In genomic region chr6:33772114-33772830, GRCh38 we compare ENCODE assay signal across 9 cellular contexts. TPM values are rescaled to one million over a fixed set of nuclear protein-coding genes. Genes with fewer than 3 reads are reported as not detected.
DNase-seq lines count a peak whose midpoint lies in the region; ATAC-seq and TF ChIP-seq lines count a peak whose summit lies in the region.
"Had no signal": no experiment of that assay in that cellular context is flagged by ENCODE, and none has a peak within 500 bp of the region (broad histone marks: within the 10 kb centered on the region; RNA-seq: fewer than 3 reads in every experiment).

No MANE protein-coding gene starts in this region.

- H2AK5ac ChIP-seq in mesenchymal stem cell (ENCODE audit: low read length, severe bottlenecking), result peak overlapping the region; percentile 73

- peaks cover 53% of the 10 kb centered on the region for H3K36me3 Mint-ChIP-seq in activated T-cell treated with anti-CD3 and anti-CD28 coated beads, Interleukin-2, amount 50 U/mL, for 24 hours (ENCODE audit: low read depth)
- peaks cover 16% of the 10 kb centered on the region for H3K36me3 Mint-ChIP-seq in chondrocyte (ENCODE audit: low read depth)

- peak overlapping the region in 1 of 2 experiments; percentile 95 for H3K14ac ChIP-seq in mesenchymal stem cell (ENCODE audit: low read length in 2 of 2)

- 65% methylated on average over 24 of the region's 24 CpGs for WGBS in mesenchymal stem cell

- TF ChIP-seq CTCF in chondrocyte (IDR thresholded peaks at IDR 0.05), result no peak
- no peak for TF ChIP-seq CTCF in tibial artery (IDR thresholded peaks at IDR 0.05)

- DNase-seq in activated T-cell treated with anti-CD3 and anti-CD28 coated beads, Interleukin-2, amount 50 U/mL, for 24 hours, result no peak
- DNase-seq in activated T-cell treated with anti-CD3 and anti-CD28 coated beads for 4 hours (no peak), chondrocyte (ENCODE audit: low spot score) (no peak), mesenchymal stem cell (peak; percentile 74), tibial artery (no peak), SHP77 (lab: John Stamatoyannopoulos, UW) (no peak)

- H3K36me3 ChIP-seq in mesenchymal stem cell (ENCODE audit: control insufficient read depth in 1 of 2, insufficient read depth in 2 of 2, low read depth in 1 of 2, low read length in 2 of 2) (peaks cover 50 to 54% of the 10 kb centered on the region in 2 experiments), tibial artery (peaks cover 42 to 53% (median 52%) of the 10 kb centered on the region in 3 donors)

- ATAC-seq in HG03095 (IDR thresholded peaks at IDR 0.05; ENCODE audit: unreplicated experiment) (no peak), GM19455 (IDR thresholded peaks at IDR 0.05; ENCODE audit: unreplicated experiment) (no peak)

- no peak overlapping the region for H3K4me2 ChIP-seq in mesenchymal stem cell (ENCODE audit: low read length, poor library complexity, severe bottlenecking)

- H3K9me3 ChIP-seq in mesenchymal stem cell (ENCODE audit: control insufficient read depth, low read length) (peaks cover 1% of the 10 kb centered on the region), tibial artery (no peaks in the 10 kb centered on the region)

- H2BK15ac ChIP-seq in mesenchymal stem cell (ENCODE audit: low read depth, poor library complexity, severe bottlenecking), result no peak overlapping the region

- peak overlapping the region; percentile 71 for H4K91ac ChIP-seq in mesenchymal stem cell (ENCODE audit: low read length)

- H3K4me3 Mint-ChIP-seq in activated T-cell treated with anti-CD3 and anti-CD28 coated beads, Interleukin-2, amount 50 U/mL, for 24 hours, result no peak overlapping the region
- H3K4me3 Mint-ChIP-seq in chondrocyte (ENCODE audit: unreplicated experiment), result peak overlapping the region; percentile 41

- peak overlapping the region; percentile 78 for H4K8ac ChIP-seq in mesenchymal stem cell (ENCODE audit: low read length)

- H3K23ac ChIP-seq in mesenchymal stem cell (ENCODE audit: low read length in 2 of 2), result no peak overlapping the region

- peaks cover 22% of the 10 kb centered on the region for H3K79me1 ChIP-seq in mesenchymal stem cell (replicated peaks; ENCODE audit: low read length, poor library complexity, severe bottlenecking)

- peaks cover 7% of the 10 kb centered on the region for H3K27me3 Mint-ChIP-seq in activated T-cell treated with anti-CD3 and anti-CD28 coated beads, Interleukin-2, amount 50 U/mL, for 24 hours
- H3K27me3 Mint-ChIP-seq in chondrocyte (ENCODE audit: low read depth), result no peaks in the 10 kb centered on the region

- H3K4me1 Mint-ChIP-seq in activated T-cell treated with anti-CD3 and anti-CD28 coated beads, Interleukin-2, amount 50 U/mL, for 24 hours (ENCODE audit: low read depth), result peaks cover 11% of the 10 kb centered on the region
- H3K4me1 Mint-ChIP-seq in chondrocyte (ENCODE audit: low read depth), result peaks cover 50% of the 10 kb centered on the region

- H3K27ac ChIP-seq in mesenchymal stem cell (ENCODE audit: low read length, poor library complexity, severe bottlenecking), result peak overlapping the region; percentile 90
- H3K27ac ChIP-seq in tibial artery, result peak overlapping the region; percentile 69 to 76

- no peak overlapping the region for H2BK120ac ChIP-seq in mesenchymal stem cell (ENCODE audit: low read depth, low read length)

- H3K4me1 ChIP-seq in mesenchymal stem cell (ENCODE audit: control insufficient read depth, insufficient read depth, low read depth, low read length) (peaks cover 53% of the 10 kb centered on the region), tibial artery (peaks cover 0 to 52% (median 40%) of the 10 kb centered on the region in 4 donors)

- intact Hi-C loops in tibial artery (cut with DNase I; ENCODE audit: low total_unique reads), result loop anchor here (5.0 kb wide), 1 partner anchor 380 kb away; no protein-coding TSS in a partner anchor

- no peak overlapping the region for H2AFZ ChIP-seq in mesenchymal stem cell (ENCODE audit: low read depth, low read length)

- no peak overlapping the region for H2BK5ac ChIP-seq in mesenchymal stem cell (ENCODE audit: low read depth, low read length, poor library complexity, severe bottlenecking)

- H3K9ac ChIP-seq in mesenchymal stem cell (ENCODE audit: low read length), result peak overlapping the region; percentile 70

- H3K4ac ChIP-seq in mesenchymal stem cell (ENCODE audit: low read depth in 1 of 2, low read length in 2 of 2), result peak overlapping the region in 1 of 2 experiments; percentile 90

- H3K18ac ChIP-seq in mesenchymal stem cell (ENCODE audit: low read depth in 1 of 2, low read length in 2 of 2), result peak overlapping the region; percentile 25 to 86

- H3K27me3 ChIP-seq in mesenchymal stem cell (ENCODE audit: control insufficient read depth in 1 of 2, insufficient read depth in 1 of 2, low read length in 2 of 2) (peaks cover 0 to 9% of the 10 kb centered on the region in 2 experiments), tibial artery (no peaks in the 10 kb centered on the region)

- peak overlapping the region; percentile 47 for H3K27ac Mint-ChIP-seq in activated T-cell treated with anti-CD3 and anti-CD28 coated beads, Interleukin-2, amount 50 U/mL, for 24 hours
- peak overlapping the region; percentile 94 for H3K27ac Mint-ChIP-seq in chondrocyte (ENCODE audit: unreplicated experiment)

- H2BK12ac ChIP-seq in mesenchymal stem cell (ENCODE audit: low read length in 2 of 2), result peak overlapping the region; percentile 30 to 74

- no peaks in the 10 kb centered on the region for H3K9me3 Mint-ChIP-seq in activated T-cell treated with anti-CD3 and anti-CD28 coated beads, Interleukin-2, amount 50 U/mL, for 24 hours
- H3K9me3 Mint-ChIP-seq in chondrocyte (ENCODE audit: low read depth), result peaks cover 1% of the 10 kb centered on the region

- H3K4me3 ChIP-seq in mesenchymal stem cell (ENCODE audit: insufficient read depth in 1 of 2, low read depth in 1 of 2, low read length in 2 of 2), result peak overlapping the region in 1 of 2 experiments; percentile 37
- H3K4me3 ChIP-seq in tibial artery, result peak overlapping the region; percentile 3 to 31

RNA-seq across cellular contexts. Expression of gene LEMD2, which starts 16.7 kb away (rescaled TPM):
- 57.3 to 61.6 TPM (median 60.1 TPM) in 3 replicates for total RNA-seq in chondrocyte
- 37.2 TPM for polyA plus RNA-seq in mesenchymal stem cell (2013, experiment 1 of 2)
- 35.9 TPM for polyA plus RNA-seq in mesenchymal stem cell (2013, experiment 2 of 2)

RNA-seq across cellular contexts. Expression of gene IP6K3, which starts 25.6 kb away (rescaled TPM):
- 6.1 to 9.0 TPM (median 6.5 TPM) in 3 replicates for total RNA-seq in chondrocyte
- polyA plus RNA-seq in mesenchymal stem cell (2013, experiment 1 of 2), result 6.7 TPM
- 6.5 TPM for polyA plus RNA-seq in mesenchymal stem cell (2013, experiment 2 of 2)

RNA-seq across cellular contexts. Expression of gene MLN, which starts 31.5 kb away (rescaled TPM):
- total RNA-seq in chondrocyte, result not detected in 3 replicates
- polyA plus RNA-seq in mesenchymal stem cell (2013, experiment 1 of 2), result not detected
- not detected for polyA plus RNA-seq in mesenchymal stem cell (2013, experiment 2 of 2)
- total RNA-seq: subcutaneous adipose tissue had no signal
